ENCODE assay signal across 12 cellular contexts in the genomic region with DNA sequence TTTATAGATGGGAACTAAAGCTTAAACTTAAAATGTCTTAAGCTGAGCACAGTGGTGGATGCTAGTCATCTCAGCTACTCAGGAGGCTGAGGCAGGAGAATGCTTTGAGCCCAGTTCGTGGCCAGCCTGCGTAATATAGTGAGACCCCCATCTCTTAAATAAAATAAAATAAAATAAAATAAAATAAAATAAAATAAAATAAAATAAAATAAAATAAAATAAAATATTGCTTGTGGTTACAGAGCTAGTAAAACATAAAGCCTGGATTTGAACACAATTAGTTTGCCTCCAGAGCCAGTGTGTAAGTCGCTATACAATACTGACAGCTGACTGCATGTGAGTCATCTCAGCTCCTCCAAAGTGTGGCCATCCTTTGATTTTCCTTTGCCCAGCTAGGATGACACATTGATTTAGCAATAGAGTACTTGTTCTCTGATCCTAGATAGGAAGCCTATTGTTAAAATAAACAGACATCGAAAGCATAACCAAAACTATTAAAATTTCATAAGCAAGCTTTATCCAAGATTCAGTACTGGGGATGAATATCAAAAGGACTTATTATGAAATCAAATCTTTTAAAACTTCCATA. TPM values are rescaled to one million over a fixed set of nuclear protein-coding genes. Genes with fewer than 3 reads are reported as not detected.
A peak's percentile ranks its signal among the peaks of the same experiment; 100 is the strongest.
DNase-seq lines count a peak whose midpoint lies in the region; ATAC-seq and TF ChIP-seq lines count a peak whose summit lies in the region.
"Had no signal": no experiment of that assay in that cellular context is flagged by ENCODE, and none has a peak within 500 bp of the region (broad histone marks: within the 10 kb centered on the region; RNA-seq: fewer than 3 reads in every experiment).

No MANE protein-coding gene starts in this region.

- H3K9me3 ChIP-seq in esophagus squamous epithelium = no peaks in the 10 kb centered on the region
- H3K9me3 ChIP-seq: colonic mucosa had no signal

- no peak overlapping the region for H3K27ac Mint-ChIP-seq in stimulated activated memory B cell treated with anti-CD40 and anti-IgM and Interleukin-4, amounts not matched to agents 10 μg/mL and 1 μg/mL and 100 μg/mL, for 72 hours
- H3K27ac Mint-ChIP-seq: activated T-helper 2 cell treated with anti-CD3 and anti-CD28 coated beads, Interferon-gamma antibody, Interleukin-2, Interleukin-4, amounts not matched to agents 10 μg/mL and 5 μg/mL and 100 μg/mL, durations not matched to agents 14 hours and 24 hours and 36 hours had no signal

- no peak overlapping the region for H3K4me3 ChIP-seq in esophagus squamous epithelium
- H3K4me3 ChIP-seq: colonic mucosa had no signal

- no peaks in the 10 kb centered on the region for H3K36me3 Mint-ChIP-seq in stimulated activated memory B cell treated with anti-CD40 and anti-IgM and Interleukin-4, amounts not matched to agents 10 μg/mL and 1 μg/mL and 100 μg/mL, for 72 hours

- no peaks in the 10 kb centered on the region for H3K27me3 ChIP-seq in esophagus squamous epithelium
- H3K27me3 ChIP-seq: colonic mucosa had no signal

- peaks cover 0 to 11% (median 0%) of the 10 kb centered on the region in 3 donors for H3K4me1 ChIP-seq in esophagus squamous epithelium
- H3K4me1 ChIP-seq: colonic mucosa had no signal

- TF ChIP-seq CTCF in VCaP (conservative IDR thresholded peaks at IDR 0.05) (no peak), esophagus squamous epithelium (IDR thresholded peaks at IDR 0.05) (no peak)

- no peak overlapping the region for H3K4me3 Mint-ChIP-seq in stimulated activated memory B cell treated with anti-CD40 and anti-IgM and Interleukin-4, amounts not matched to agents 10 μg/mL and 1 μg/mL and 100 μg/mL, for 72 hours

- H3K9me3 Mint-ChIP-seq in stimulated activated memory B cell treated with anti-CD40 and anti-IgM and Interleukin-4, amounts not matched to agents 10 μg/mL and 1 μg/mL and 100 μg/mL, for 72 hours = peaks cover 5% of the 10 kb centered on the region
- H3K9me3 Mint-ChIP-seq: activated T-helper 2 cell treated with anti-CD3 and anti-CD28 coated beads, Interferon-gamma antibody, Interleukin-2, Interleukin-4, amounts not matched to agents 10 μg/mL and 5 μg/mL and 100 μg/mL, durations not matched to agents 14 hours and 24 hours and 36 hours had no signal

- H3K4me1 Mint-ChIP-seq in stimulated activated memory B cell treated with anti-CD40 and anti-IgM and Interleukin-4, amounts not matched to agents 10 μg/mL and 1 μg/mL and 100 μg/mL, for 72 hours = no peaks in the 10 kb centered on the region

- H3K36me3 ChIP-seq in esophagus squamous epithelium = no peaks in the 10 kb centered on the region
- H3K36me3 ChIP-seq: colonic mucosa had no signal

- 62 to 63% methylated on average over 4 of the region's 4 CpGs for WGBS in esophagus squamous epithelium, 2 donors

- ATAC-seq in stimulated activated memory B cell treated with anti-CD40 and anti-IgM and Interleukin-4, amounts not matched to agents 10 μg/mL and 1 μg/mL and 100 μg/mL, for 72 hours = peak; percentile 48

- no peak for TF ChIP-seq POLR2A in esophagus squamous epithelium (IDR thresholded peaks at IDR 0.05)

- no peaks in the 10 kb centered on the region for H3K27me3 Mint-ChIP-seq in stimulated activated memory B cell treated with anti-CD40 and anti-IgM and Interleukin-4, amounts not matched to agents 10 μg/mL and 1 μg/mL and 100 μg/mL, for 72 hours

- DNase-seq in HPDE6-E6E7 (ENCODE audit: extremely low spot score) (peak; percentile 94), fibroblast of the conjunctiva (ENCODE audit: low read depth) (peak; percentile 70), HK-2 (ENCODE audit: unreplicated experiment) (no peak), DMS153 (lab: John Stamatoyannopoulos, UW) (no peak), esophagus squamous epithelium (lab: John Stamatoyannopoulos, UW) (no peak)
- DNase-seq: activated CD4-positive, alpha-beta T cell treated with anti-CD3 and anti-CD28 coated beads for 4 hours; colonic mucosa; SIG-M5 had no signal

- peak overlapping the region; percentile 4; the same call in 1 of the 2 replicates for H3K27ac ChIP-seq in VCaP
- H3K27ac ChIP-seq in esophagus squamous epithelium = peak overlapping the region in 2 of 4 donors; percentile 11 to 19
- H3K27ac ChIP-seq: colonic mucosa, KMS-11 had no signal

- intact Hi-C loops in esophagus squamous epithelium (cut with DNase I) = no loop called here

RNA-seq across cellular contexts. Expression of gene DPYSL3, which starts 21.0 kb away (rescaled TPM):
- total RNA-seq in esophagus squamous epithelium = 10 to 100 TPM in 2 of 4 donors, 1 to 10 TPM in 2; 5.2 to 62.9 (median 14.0) TPM

Comparison
In these comparisons a context has a peak if more than half of its experiments do, and no peak if none do; other contexts are left out.
1. DNase-seq: peak in HPDE6-E6E7 (single experiment) and fibroblast of the conjunctiva (single experiment); none in HK-2 (single experiment), DMS153 (single experiment) and esophagus squamous epithelium (single experiment).